Comparison of ENCODE assay signal across 20 cellular contexts in genomic region chr12:69511469-69511868, GRCh38.
"Had no signal": no experiment of that assay in that cellular context is flagged by ENCODE, and none has a peak within 500 bp of the region (broad histone marks: within the 10 kb centered on the region; RNA-seq: fewer than 3 reads in every experiment).

No MANE protein-coding gene starts in this region.

- H3K36me3 Mint-ChIP-seq: activated naive CD4-positive, alpha-beta T cell treated with anti-CD3 and anti-CD28 coated beads, Interleukin-2, amount 50 U/mL, for 72 hours; neural progenitor cell had no signal

- H3K27ac Mint-ChIP-seq: activated naive CD4-positive, alpha-beta T cell treated with anti-CD3 and anti-CD28 coated beads, Interleukin-2, amount 50 U/mL, for 72 hours; activated T-helper 1 cell treated with anti-CD3 and anti-CD28 coated beads, Interleukin-12 subunit alpha, Interleukin-12 subunit beta, Interleukin-2, Interleukin-4 antibody, amounts not matched to agents 30 ng/mL and 10 ng/mL and 1 ng/mL, durations not matched to agents 14 hours and 24 hours and 36 hours; endodermal cell; neural progenitor cell had no signal

- H3K27me3 ChIP-seq: adrenal gland, cardiac muscle cell, neural progenitor cell had no signal

- H3K27me3 Mint-ChIP-seq: stimulated activated naive CD8-positive, alpha-beta T cell treated with anti-CD3 and anti-CD28 coated beads, Interleukin-15, amount 100 ng/mL, for 72 hours had no signal

- H3K27ac ChIP-seq: adrenal gland, epithelial cell of prostate, neural progenitor cell, prostate gland, skin epidermis had no signal

- H3K4me3 ChIP-seq: adrenal gland, cardiac muscle cell, neural progenitor cell, prostate gland, skin epidermis had no signal

- H3K4me3 Mint-ChIP-seq: activated T-helper 1 cell treated with anti-CD3 and anti-CD28 coated beads, Interleukin-12 subunit alpha, Interleukin-12 subunit beta, Interleukin-2, Interleukin-4 antibody, amounts not matched to agents 30 ng/mL and 10 ng/mL and 1 ng/mL, durations not matched to agents 14 hours and 24 hours and 36 hours; endodermal cell; neural progenitor cell; stimulated activated naive CD8-positive, alpha-beta T cell treated with anti-CD3 and anti-CD28 coated beads, Interleukin-15, amount 100 ng/mL, for 72 hours had no signal

- ATAC-seq: activated naive CD4-positive, alpha-beta T cell treated with anti-CD3 and anti-CD28 coated beads, Interleukin-2, amount 50 U/mL, for 72 hours; stimulated activated naive CD8-positive, alpha-beta T cell treated with anti-CD3 and anti-CD28 coated beads, Interleukin-15, amount 100 ng/mL, for 72 hours had no signal

- H3K36me3 ChIP-seq: adrenal gland, cardiac muscle cell, neural progenitor cell, prostate gland had no signal

- H3K9me3 ChIP-seq: adrenal gland, prostate gland had no signal

- DNase-seq: activated CD4-positive, alpha-beta T cell treated with anti-CD3 and anti-CD28 coated beads, Interleukin-2, amount 50 U/mL, for 4 hours; activated gamma-delta T cell treated with Interleukin-2 at 50 U/mL for 16 hours; activated T-cell treated with anti-CD3 and anti-CD28 coated beads for 4 hours; adrenal gland; endodermal cell; foreskin fibroblast; kidney; right cardiac atrium; stimulated activated CD4-positive, alpha-beta T cell treated with anti-CD3 and anti-CD28 coated beads, Interleukin-15, amount 100 ng/mL, for 24 hours; stimulated activated CD4-positive, alpha-beta T cell treated with anti-CD3 and anti-CD28 coated beads, Interleukin-2, amount 100 ng/mL, for 48 hours; stimulated activated naive CD8-positive, alpha-beta T cell treated with anti-CD3 and anti-CD28 coated beads, Interleukin-15, amount 100 ng/mL, for 72 hours; T-helper 2 cell; trophoblast cell had no signal

- H3K9me3 Mint-ChIP-seq: activated naive CD4-positive, alpha-beta T cell treated with anti-CD3 and anti-CD28 coated beads, Interleukin-2, amount 50 U/mL, for 72 hours; activated T-helper 1 cell treated with anti-CD3 and anti-CD28 coated beads, Interleukin-12 subunit alpha, Interleukin-12 subunit beta, Interleukin-2, Interleukin-4 antibody, amounts not matched to agents 30 ng/mL and 10 ng/mL and 1 ng/mL, durations not matched to agents 14 hours and 24 hours and 36 hours; endodermal cell; neural progenitor cell; stimulated activated naive CD8-positive, alpha-beta T cell treated with anti-CD3 and anti-CD28 coated beads, Interleukin-15, amount 100 ng/mL, for 72 hours had no signal
